ENCODE assay signal across 1 cellular context in the genomic region with DNA sequence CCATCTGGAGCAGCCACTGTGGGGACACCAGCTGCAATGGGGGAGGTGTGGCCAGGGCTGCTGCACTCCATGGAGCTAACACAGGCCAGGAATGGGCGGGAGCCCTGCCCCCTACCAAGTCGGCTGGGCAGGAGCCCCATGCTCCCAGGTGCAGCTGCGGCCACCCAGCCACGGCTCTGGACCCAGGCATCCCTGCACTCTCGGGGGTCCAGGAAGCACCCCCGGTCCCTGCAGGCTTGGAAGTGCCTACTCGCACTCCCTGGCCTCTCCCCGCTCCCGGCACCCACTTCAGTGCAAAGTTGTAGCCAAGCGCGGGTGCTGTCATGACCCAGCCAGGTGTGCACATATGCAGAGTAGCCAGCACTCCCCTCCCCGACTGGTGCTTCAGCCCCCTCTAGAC.
TF ChIP-seq lines count a peak whose summit lies in the region.

No MANE protein-coding gene starts in this region.

TF ChIP-seq in K562, 482 proteins besides CTCF, POLR2A, EP300 and RAD21:
- TF ChIP-seq ZNF217 (CRISPR knock-in tag; IDR thresholded peaks at IDR 0.05) = no peak
- peak; percentile 28; the same call in 1 of the 2 replicates for TF ChIP-seq POLR2G (IDR thresholded peaks at IDR 0.05; ENCODE audit: low read depth, low read length)
- TF ChIP-seq RBBP5 (IDR thresholded peaks at IDR 0.05; ENCODE audit: borderline replicate concordance, insufficient read depth, low read length, poor library complexity, severe bottlenecking) = no peak
- TF ChIP-seq CCNT2 (IDR thresholded peaks at IDR 0.05; ENCODE audit: borderline replicate concordance, extremely low read depth, insufficient read length, low read depth, low read length) = no peak
- TF ChIP-seq CBX8 (IDR thresholded peaks at IDR 0.05; ENCODE audit: borderline replicate concordance, extremely low read depth, low read depth, low read length, poor library complexity, severe bottlenecking) = no peak
- TF ChIP-seq THAP7 (CRISPR knock-in tag; IDR thresholded peaks at IDR 0.05) = no peak
- TF ChIP-seq, protein P1, sequence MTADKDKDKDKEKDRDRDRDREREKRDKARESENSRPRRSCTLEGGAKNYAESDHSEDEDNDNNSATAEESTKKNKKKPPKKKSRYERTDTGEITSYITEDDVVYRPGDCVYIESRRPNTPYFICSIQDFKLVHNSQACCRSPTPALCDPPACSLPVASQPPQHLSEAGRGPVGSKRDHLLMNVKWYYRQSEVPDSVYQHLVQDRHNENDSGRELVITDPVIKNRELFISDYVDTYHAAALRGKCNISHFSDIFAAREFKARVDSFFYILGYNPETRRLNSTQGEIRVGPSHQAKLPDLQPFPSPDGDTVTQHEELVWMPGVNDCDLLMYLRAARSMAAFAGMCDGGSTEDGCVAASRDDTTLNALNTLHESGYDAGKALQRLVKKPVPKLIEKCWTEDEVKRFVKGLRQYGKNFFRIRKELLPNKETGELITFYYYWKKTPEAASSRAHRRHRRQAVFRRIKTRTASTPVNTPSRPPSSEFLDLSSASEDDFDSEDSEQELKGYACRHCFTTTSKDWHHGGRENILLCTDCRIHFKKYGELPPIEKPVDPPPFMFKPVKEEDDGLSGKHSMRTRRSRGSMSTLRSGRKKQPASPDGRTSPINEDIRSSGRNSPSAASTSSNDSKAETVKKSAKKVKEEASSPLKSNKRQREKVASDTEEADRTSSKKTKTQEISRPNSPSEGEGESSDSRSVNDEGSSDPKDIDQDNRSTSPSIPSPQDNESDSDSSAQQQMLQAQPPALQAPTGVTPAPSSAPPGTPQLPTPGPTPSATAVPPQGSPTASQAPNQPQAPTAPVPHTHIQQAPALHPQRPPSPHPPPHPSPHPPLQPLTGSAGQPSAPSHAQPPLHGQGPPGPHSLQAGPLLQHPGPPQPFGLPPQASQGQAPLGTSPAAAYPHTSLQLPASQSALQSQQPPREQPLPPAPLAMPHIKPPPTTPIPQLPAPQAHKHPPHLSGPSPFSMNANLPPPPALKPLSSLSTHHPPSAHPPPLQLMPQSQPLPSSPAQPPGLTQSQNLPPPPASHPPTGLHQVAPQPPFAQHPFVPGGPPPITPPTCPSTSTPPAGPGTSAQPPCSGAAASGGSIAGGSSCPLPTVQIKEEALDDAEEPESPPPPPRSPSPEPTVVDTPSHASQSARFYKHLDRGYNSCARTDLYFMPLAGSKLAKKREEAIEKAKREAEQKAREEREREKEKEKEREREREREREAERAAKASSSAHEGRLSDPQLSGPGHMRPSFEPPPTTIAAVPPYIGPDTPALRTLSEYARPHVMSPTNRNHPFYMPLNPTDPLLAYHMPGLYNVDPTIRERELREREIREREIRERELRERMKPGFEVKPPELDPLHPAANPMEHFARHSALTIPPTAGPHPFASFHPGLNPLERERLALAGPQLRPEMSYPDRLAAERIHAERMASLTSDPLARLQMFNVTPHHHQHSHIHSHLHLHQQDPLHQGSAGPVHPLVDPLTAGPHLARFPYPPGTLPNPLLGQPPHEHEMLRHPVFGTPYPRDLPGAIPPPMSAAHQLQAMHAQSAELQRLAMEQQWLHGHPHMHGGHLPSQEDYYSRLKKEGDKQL (CRISPR knock-in tag; IDR thresholded peaks at IDR 0.05; ENCODE audit: borderline replicate concordance) = no peak
- TF ChIP-seq, protein P2, sequence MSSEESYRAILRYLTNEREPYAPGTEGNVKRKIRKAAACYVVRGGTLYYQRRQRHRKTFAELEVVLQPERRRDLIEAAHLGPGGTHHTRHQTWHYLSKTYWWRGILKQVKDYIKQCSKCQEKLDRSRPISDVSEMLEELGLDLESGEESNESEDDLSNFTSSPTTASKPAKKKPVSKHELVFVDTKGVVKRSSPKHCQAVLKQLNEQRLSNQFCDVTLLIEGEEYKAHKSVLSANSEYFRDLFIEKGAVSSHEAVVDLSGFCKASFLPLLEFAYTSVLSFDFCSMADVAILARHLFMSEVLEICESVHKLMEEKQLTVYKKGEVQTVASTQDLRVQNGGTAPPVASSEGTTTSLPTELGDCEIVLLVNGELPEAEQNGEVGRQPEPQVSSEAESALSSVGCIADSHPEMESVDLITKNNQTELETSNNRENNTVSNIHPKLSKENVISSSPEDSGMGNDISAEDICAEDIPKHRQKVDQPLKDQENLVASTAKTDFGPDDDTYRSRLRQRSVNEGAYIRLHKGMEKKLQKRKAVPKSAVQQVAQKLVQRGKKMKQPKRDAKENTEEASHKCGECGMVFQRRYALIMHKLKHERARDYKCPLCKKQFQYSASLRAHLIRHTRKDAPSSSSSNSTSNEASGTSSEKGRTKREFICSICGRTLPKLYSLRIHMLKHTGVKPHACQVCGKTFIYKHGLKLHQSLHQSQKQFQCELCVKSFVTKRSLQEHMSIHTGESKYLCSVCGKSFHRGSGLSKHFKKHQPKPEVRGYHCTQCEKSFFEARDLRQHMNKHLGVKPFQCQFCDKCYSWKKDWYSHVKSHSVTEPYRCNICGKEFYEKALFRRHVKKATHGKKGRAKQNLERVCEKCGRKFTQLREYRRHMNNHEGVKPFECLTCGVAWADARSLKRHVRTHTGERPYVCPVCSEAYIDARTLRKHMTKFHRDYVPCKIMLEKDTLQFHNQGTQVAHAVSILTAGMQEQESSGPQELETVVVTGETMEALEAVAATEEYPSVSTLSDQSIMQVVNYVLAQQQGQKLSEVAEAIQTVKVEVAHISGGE (CRISPR knock-in tag; IDR thresholded peaks at IDR 0.05) = no peak
- TF ChIP-seq PATZ1 (CRISPR knock-in tag; IDR thresholded peaks at IDR 0.05; ENCODE audit: borderline replicate concordance) = no peak
